ENCODE assay signal across 9 cellular contexts in the genomic region with DNA sequence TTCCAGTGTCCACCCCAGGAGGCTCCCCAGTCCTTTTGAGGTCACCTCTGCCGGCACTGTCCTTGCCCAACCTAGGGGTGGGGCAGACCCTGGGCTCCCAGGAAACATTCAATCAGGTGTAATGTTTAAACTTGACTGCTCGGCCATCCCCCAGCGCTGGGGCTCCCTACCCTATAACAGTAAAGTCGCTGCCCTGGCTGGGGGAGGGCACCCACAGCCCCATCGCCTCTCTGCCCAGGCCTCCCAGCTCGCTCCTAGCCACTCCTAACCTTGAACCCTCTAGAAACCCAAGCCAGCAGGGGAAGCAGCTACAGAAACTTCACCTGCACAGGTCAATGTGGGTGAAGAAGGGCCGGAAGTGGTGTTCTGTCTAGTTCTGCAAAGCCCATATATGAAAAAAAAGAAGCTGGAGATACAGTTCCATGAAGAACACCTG. TPM values are rescaled to one million over a fixed set of nuclear protein-coding genes. Genes with fewer than 3 reads are reported as not detected.
DNase-seq lines count a peak whose midpoint lies in the region; ATAC-seq lines count a peak whose summit lies in the region.
"Had no signal": no experiment of that assay in that cellular context is flagged by ENCODE, and none has a peak within 500 bp of the region (broad histone marks: within the 10 kb centered on the region; RNA-seq: fewer than 3 reads in every experiment).

No MANE protein-coding gene starts in this region.

- peak overlapping the region; percentile 72 for H3K4me3 Mint-ChIP-seq in activated CD8-positive, alpha-beta T cell treated with anti-CD3 and anti-CD28 coated beads, Interleukin-2, amount 10 ng/mL, durations not matched to agents 7 days and 5 days

- no peaks in the 10 kb centered on the region for H3K9me3 ChIP-seq in subcutaneous abdominal adipose tissue (ENCODE audit: control insufficient read depth in 5 of 5, low read length in 5 of 5)
- H3K9me3 ChIP-seq: SJSA1 had no signal

- ATAC-seq in activated CD8-positive, alpha-beta T cell treated with anti-CD3 and anti-CD28 coated beads, Interleukin-2, amount 10 ng/mL, durations not matched to agents 7 days and 5 days, result no peak
- peak; percentile 36 for ATAC-seq in left colon

- peak overlapping the region; percentile 36 to 75 (median 66) for H3K4me3 ChIP-seq in subcutaneous abdominal adipose tissue (ENCODE audit: low read depth in 1 of 5, low read length in 5 of 5)

- H3K36me3 ChIP-seq in subcutaneous abdominal adipose tissue (ENCODE audit: control insufficient read depth in 5 of 5, insufficient read depth in 5 of 5, low read length in 5 of 5), result no peaks in the 10 kb centered on the region
- H3K36me3 ChIP-seq: SJSA1 had no signal

- H3K27me3 Mint-ChIP-seq in activated CD8-positive, alpha-beta T cell treated with anti-CD3 and anti-CD28 coated beads, Interleukin-2, amount 10 ng/mL, durations not matched to agents 7 days and 5 days (ENCODE audit: low read depth), result peaks cover 34% of the 10 kb centered on the region

- POLR2A ChIA-PET in activated CD8-positive, alpha-beta T cell treated with anti-CD3 and anti-CD28 coated beads, Interleukin-2, amount 10 ng/mL, durations not matched to agents 7 days and 5 days (lab: Charles Lee), result interaction anchor here (0.9 kb wide), 1 partner anchor 21 kb away, joined by 3 read pairs; no protein-coding TSS in a partner anchor

- peaks cover 24% of the 10 kb centered on the region for H3K4me1 Mint-ChIP-seq in activated CD8-positive, alpha-beta T cell treated with anti-CD3 and anti-CD28 coated beads, Interleukin-2, amount 10 ng/mL, durations not matched to agents 7 days and 5 days (ENCODE audit: low read depth)

- CTCF ChIA-PET in activated CD8-positive, alpha-beta T cell treated with anti-CD3 and anti-CD28 coated beads, Interleukin-2, amount 10 ng/mL, durations not matched to agents 7 days and 5 days (lab: Charles Lee), result no interaction called here

- H3K4me1 ChIP-seq in subcutaneous abdominal adipose tissue (ENCODE audit: control insufficient read depth in 5 of 5, insufficient read depth in 5 of 5, low read length in 5 of 5), result peaks cover 9 to 65% (median 57%) of the 10 kb centered on the region in 5 donors

- DNase-seq in DMS53 (lab: John Stamatoyannopoulos, UW), result peak; percentile 45
- no peak for DNase-seq in DMS53 treated with DMSO at 0.1 percent for 48 hours (lab: John Stamatoyannopoulos, UW; ENCODE audit: unreplicated experiment)
- DNase-seq in activated CD8-positive, alpha-beta T cell treated with anti-CD3 and anti-CD28 coated beads, Interleukin-2, amount 10 ng/mL, durations not matched to agents 7 days and 5 days, result no peak
- peak in 1 of 2 donors; percentile 53 for DNase-seq in left colon
- DNase-seq in OCI-M1 (lab: John Stamatoyannopoulos, UW), result no peak
- no peak for DNase-seq in effector CD8-positive, alpha-beta T cell (lab: John Stamatoyannopoulos, UW)
- no peak for DNase-seq in activated CD4-positive, alpha-beta T cell treated with anti-CD3 and anti-CD28 coated beads for 4 hours

- H3K36me3 Mint-ChIP-seq in activated CD8-positive, alpha-beta T cell treated with anti-CD3 and anti-CD28 coated beads, Interleukin-2, amount 10 ng/mL, durations not matched to agents 7 days and 5 days (ENCODE audit: low read depth), result no peaks in the 10 kb centered on the region

- no peak overlapping the region for H3K27ac Mint-ChIP-seq in activated CD8-positive, alpha-beta T cell treated with anti-CD3 and anti-CD28 coated beads, Interleukin-2, amount 10 ng/mL, durations not matched to agents 7 days and 5 days

- peak overlapping the region in 2 of 5 donors; percentile 12 to 75 for H3K9ac ChIP-seq in subcutaneous abdominal adipose tissue (ENCODE audit: low read length in 5 of 5)

- intact Hi-C loops in left colon (cut with DNase I, micrococcal nuclease), result no loop called here

- H3K9me3 Mint-ChIP-seq in activated CD8-positive, alpha-beta T cell treated with anti-CD3 and anti-CD28 coated beads, Interleukin-2, amount 10 ng/mL, durations not matched to agents 7 days and 5 days (ENCODE audit: insufficient read depth), result no peaks in the 10 kb centered on the region

- H3K27me3 ChIP-seq in subcutaneous abdominal adipose tissue (ENCODE audit: control insufficient read depth in 5 of 5, insufficient read depth in 4 of 5, low read length in 5 of 5), result no peaks in the 10 kb centered on the region
- H3K27me3 ChIP-seq: SJSA1 had no signal

- peak overlapping the region; percentile 70 for H3K27ac ChIP-seq in subcutaneous abdominal adipose tissue (ENCODE audit: low read depth, low read length)
- H3K27ac ChIP-seq: SJSA1 had no signal

RNA-seq across cellular contexts. Expression of gene CLMN, which starts 1.3 kb away (rescaled TPM):
- 1 to 10 TPM; 1.6 TPM for total RNA-seq in activated CD8-positive, alpha-beta T cell treated with anti-CD3 and anti-CD28 coated beads, Interleukin-2, amount 10 ng/mL, durations not matched to agents 7 days and 5 days
- total RNA-seq in left colon, result 100 to 1,000 TPM; 125 to 135 TPM

Comparison
In these comparisons a context has a peak if more than half of its experiments do, and no peak if none do; other contexts are left out.
1. RNA of gene CLMN, which starts 1.3 kb away (total RNA-seq): 125 to 135 TPM in left colon; 1.6 TPM in activated CD8-positive, alpha-beta T cell treated with anti-CD3 and anti-CD28 coated beads, Interleukin-2, amount 10 ng/mL, durations not matched to agents 7 days and 5 days; every median in the first group is over 10 times any median in the second.